In genomic region chr9:68740561-68740960, GRCh38 we compare ENCODE assay signal across 1 cellular context.
TF ChIP-seq lines count a peak whose summit lies in the region.

No MANE protein-coding gene starts in this region.

TF ChIP-seq in HepG2, 621 proteins besides CTCF, POLR2A, EP300 and RAD21 (continued from another document and continues in another):
- TF ChIP-seq SMAD3 (CRISPR knock-in tag; IDR thresholded peaks at IDR 0.05) (0 out of 2 replicates have a peak, but pooled peaks have one; percentile 9), CEBPG (CRISPR knock-in tag; IDR thresholded peaks at IDR 0.05) (peak; percentile 76), MTA1 (CRISPR knock-in tag; IDR thresholded peaks at IDR 0.05; ENCODE audit: borderline replicate concordance) (no peak), HNF4A (CRISPR knock-in tag; IDR thresholded peaks at IDR 0.05) (peak; percentile 36; the same call in 1 of the 2 replicates), ZBTB43 (CRISPR knock-in tag; conservative IDR thresholded peaks at IDR 0.05) (0 out of 2 replicates have a peak, but pooled peaks have one; percentile 30), ZNF256 (CRISPR knock-in tag; conservative IDR thresholded peaks at IDR 0.05) (no peak), REL (CRISPR knock-in tag; conservative IDR thresholded peaks at IDR 0.05) (no peak), SIN3A (IDR thresholded peaks at IDR 0.05; ENCODE audit: borderline replicate concordance, low read depth, low read length) (no peak), CEBPB (IDR thresholded peaks at IDR 0.05; ENCODE audit: borderline replicate concordance, low read depth, low read length) (peak; percentile 71), TFDP1 (CRISPR knock-in tag; IDR thresholded peaks at IDR 0.05; ENCODE audit: borderline replicate concordance) (no peak), BHLHE40 (IDR thresholded peaks at IDR 0.05; ENCODE audit: low read length) (no peak), ARID4A (CRISPR knock-in tag; IDR thresholded peaks at IDR 0.05; ENCODE audit: borderline replicate concordance) (no peak), ZSCAN12 (CRISPR knock-in tag; IDR thresholded peaks at IDR 0.05) (0 out of 2 replicates have a peak, but pooled peaks have one; percentile 2), ARID3A (IDR thresholded peaks at IDR 0.05; ENCODE audit: low read depth, low read length) (peak; percentile 21; the same call in 1 of the 2 replicates), PLSCR1 (CRISPR knock-in tag; IDR thresholded peaks at IDR 0.05; ENCODE audit: borderline replicate concordance) (no peak), DZIP1 (CRISPR knock-in tag; IDR thresholded peaks at IDR 0.05) (no peak), SALL1 (CRISPR knock-in tag; IDR thresholded peaks at IDR 0.05) (peak; percentile 68; the same call in 1 of the 2 replicates), ZNF773 (CRISPR knock-in tag; IDR thresholded peaks at IDR 0.05; ENCODE audit: borderline replicate concordance) (no peak), ZNF549 (CRISPR knock-in tag; IDR thresholded peaks at IDR 0.05) (no peak), GATAD2A (CRISPR knock-in tag; IDR thresholded peaks at IDR 0.05) (peak; percentile 29; the same call in 1 of the 2 replicates), NCOA5 (CRISPR knock-in tag; IDR thresholded peaks at IDR 0.05) (no peak), ZNF501 (CRISPR knock-in tag; IDR thresholded peaks at IDR 0.05) (no peak), HOXD1 (CRISPR knock-in tag; IDR thresholded peaks at IDR 0.05) (no peak), ZSCAN9 (CRISPR knock-in tag; IDR thresholded peaks at IDR 0.05; ENCODE audit: borderline replicate concordance) (no peak), NFAT5 (CRISPR knock-in tag; IDR thresholded peaks at IDR 0.05) (no peak), ZNF580 (CRISPR knock-in tag; IDR thresholded peaks at IDR 0.05; ENCODE audit: borderline replicate concordance, low read depth) (no peak), ATF4 (CRISPR knock-in tag; IDR thresholded peaks at IDR 0.05) (peak in 1 of 2 experiments; percentile 90; a peak in 2 of 4 replicates), XBP1 (CRISPR knock-in tag; IDR thresholded peaks at IDR 0.05) (no peak), ZNF432 (CRISPR knock-in tag; IDR thresholded peaks at IDR 0.05; ENCODE audit: borderline replicate concordance) (no peak), ZNF280D (CRISPR knock-in tag; IDR thresholded peaks at IDR 0.05) (no peak), NR2F6 (IDR thresholded peaks at IDR 0.05) (no peak), NR2F6 (CRISPR knock-in tag; IDR thresholded peaks at IDR 0.05) (no peak), SOX13 (IDR thresholded peaks at IDR 0.05) (no peak), SOX13 (CRISPR knock-in tag; conservative IDR thresholded peaks at IDR 0.05 in 1 of 2, IDR thresholded peaks at IDR 0.05 in 1 of 2) (0 out of 4 replicates have a peak, but pooled peaks of 1 of the 2 experiments have one; percentile 6), ZMAT3 (CRISPR knock-in tag; conservative IDR thresholded peaks at IDR 0.05) (no peak), FOSL2 (CRISPR knock-in tag; IDR thresholded peaks at IDR 0.05) (0 out of 2 replicates have a peak, but pooled peaks have one; percentile 19)
